8 cellular contexts compared by ENCODE assay signal in genomic region chr11:69292221-69292648, GRCh38. TPM values are rescaled to one million over a fixed set of nuclear protein-coding genes. Genes with fewer than 3 reads are reported as not detected.
A peak's percentile ranks its signal among the peaks of the same experiment; 100 is the strongest.
DNase-seq lines count a peak whose midpoint lies in the region; ATAC-seq and TF ChIP-seq lines count a peak whose summit lies in the region.

No MANE protein-coding gene starts in this region.

- WGBS in hepatocyte (ENCODE audit: low lambda C conversion rate, missing lambda C conversion rate) = 33% methylated on average over 8 of the region's 8 CpGs

- H3K4me1 Mint-ChIP-seq in CD8-positive, alpha-beta T cell (ENCODE audit: low read depth) = peaks cover 25% of the 10 kb centered on the region

- POLR2A ChIA-PET in CD8-positive, alpha-beta T cell (lab: Charles Lee) = interaction anchor here (1.4 kb wide), 1 partner anchor 43 kb away, joined by 3 read pairs; no protein-coding TSS in a partner anchor

- H3K27ac ChIP-seq in CD8-positive, alpha-beta T cell (ENCODE audit: low read depth, low read length) = no peak overlapping the region
- no peak overlapping the region for H3K27ac ChIP-seq in hepatocyte

- peak; percentile 73 for TF ChIP-seq CTCF in CD8-positive, alpha-beta T cell (IDR thresholded peaks at IDR 0.05)
- peak; percentile 64 for TF ChIP-seq CTCF in hepatocyte (IDR thresholded peaks at IDR 0.05; ENCODE audit: poor library complexity)

- H3K9me2 ChIP-seq in hepatocyte (replicated peaks; ENCODE audit: insufficient read depth) = no peaks in the 10 kb centered on the region

- no peaks in the 10 kb centered on the region for H3K9me3 Mint-ChIP-seq in CD8-positive, alpha-beta T cell

- H3K9me3 ChIP-seq in CD8-positive, alpha-beta T cell (ENCODE audit: low read length) = no peaks in the 10 kb centered on the region
- H3K9me3 ChIP-seq in hepatocyte (ENCODE audit: low read depth) = no peaks in the 10 kb centered on the region

- H3K27me3 Mint-ChIP-seq in CD8-positive, alpha-beta T cell (ENCODE audit: low read depth) = peaks cover 3% of the 10 kb centered on the region

- H3K4me3 ChIP-seq in CD8-positive, alpha-beta T cell (ENCODE audit: low read depth, low read length) = no peak overlapping the region
- H3K4me3 ChIP-seq in hepatocyte = no peak overlapping the region

- no peak overlapping the region for H2AFZ ChIP-seq in hepatocyte

- peaks cover 24% of the 10 kb centered on the region for H3K4me1 ChIP-seq in CD8-positive, alpha-beta T cell (ENCODE audit: insufficient read depth, low read length)
- H3K4me1 ChIP-seq in hepatocyte (ENCODE audit: insufficient read depth) = peaks cover 23% of the 10 kb centered on the region

- intact Hi-C loops in CD8-positive, alpha-beta T cell (cut with DNase I, micrococcal nuclease) = loop anchor here in 1 of 2 experiments (1.0 to 5.0 kb wide), 3 partner anchors 191 to 905 kb away; no protein-coding TSS in a partner anchor

- CTCF ChIA-PET in CD8-positive, alpha-beta T cell (lab: Charles Lee) = interaction anchor here (0.7 to 8.4 kb wide), 31 partner anchors 13 to 383 kb away, joined by 3 to 96 read pairs (median 4); partner anchors contain the start of gene LTO1

- H3K27ac Mint-ChIP-seq in CD8-positive, alpha-beta T cell = no peak overlapping the region

- peak; percentile 23 to 68 (median 55) for DNase-seq in CD8-positive, alpha-beta T cell
- DNase-seq in NAMALWA (ENCODE audit: low spot score) (peak; percentile 50), hepatocyte (ENCODE audit: low spot score) (no peak), medulla oblongata (ENCODE audit: extremely low spot score) (no peak)
- peak in 3 of 4 experiments; percentile 27 to 45 (median 31) for DNase-seq in activated naive CD4-positive, alpha-beta T cell (lab: John Stamatoyannopoulos, UW)
- DNase-seq in stimulated activated naive CD8-positive, alpha-beta T cell treated with anti-CD3 and anti-CD28 coated beads, Interleukin-15, Interleukin-2, amounts not matched to agents 100 U/mL and 50 U/mL, for 24 hours = peak; percentile 74

- no peak overlapping the region for H3K4me2 ChIP-seq in hepatocyte

- ATAC-seq in CD8-positive, alpha-beta T cell = no peak
- no peak for ATAC-seq in stimulated activated naive CD8-positive, alpha-beta T cell treated with anti-CD3 and anti-CD28 coated beads, Interleukin-15, Interleukin-2, amounts not matched to agents 100 U/mL and 50 U/mL, for 24 hours
- no peak for ATAC-seq in GM19452 (IDR thresholded peaks at IDR 0.05; ENCODE audit: unreplicated experiment)
- no peak for ATAC-seq in HG03378 (IDR thresholded peaks at IDR 0.05; ENCODE audit: unreplicated experiment)

- no peaks in the 10 kb centered on the region for H3K27me3 ChIP-seq in CD8-positive, alpha-beta T cell (ENCODE audit: insufficient read depth, low read length)
- no peaks in the 10 kb centered on the region for H3K27me3 ChIP-seq in hepatocyte

- no peaks in the 10 kb centered on the region for H4K20me1 ChIP-seq in hepatocyte (ENCODE audit: insufficient read depth, poor library complexity, severe bottlenecking)

- H3K36me3 ChIP-seq in CD8-positive, alpha-beta T cell (ENCODE audit: insufficient read depth, low read length) = no peaks in the 10 kb centered on the region
- H3K36me3 ChIP-seq in hepatocyte (replicated peaks; ENCODE audit: insufficient read depth, low read depth) = no peaks in the 10 kb centered on the region

- no peak overlapping the region for H3K4me3 Mint-ChIP-seq in CD8-positive, alpha-beta T cell

- H3K36me3 Mint-ChIP-seq in CD8-positive, alpha-beta T cell = no peaks in the 10 kb centered on the region

- H3K79me2 ChIP-seq in hepatocyte = no peaks in the 10 kb centered on the region

RNA-seq across cellular contexts. Expression of gene MYEOV, which starts 1.7 kb away (rescaled TPM):
- total RNA-seq in CD8-positive, alpha-beta T cell = under 1 TPM in 1 of 2 experiments, not detected in 1; 0.57 TPM
- not detected in 2 replicates for total RNA-seq in hepatocyte
- polyA plus RNA-seq in hepatocyte = 0.57 TPM in 1 of 2 replicates, not detected in the other

Comparison
In these comparisons a context has a peak if more than half of its experiments do, and no peak if none do; other contexts are left out.
1. DNase-seq: peak in CD8-positive, alpha-beta T cell (7 of 7), NAMALWA (single experiment), activated naive CD4-positive, alpha-beta T cell (3 of 4) and stimulated activated naive CD8-positive, alpha-beta T cell treated with anti-CD3 and anti-CD28 coated beads, Interleukin-15, Interleukin-2, amounts not matched to agents 100 U/mL and 50 U/mL, for 24 hours (single experiment); none in hepatocyte (single experiment) and medulla oblongata (single experiment).